Comparison of ENCODE assay signal across 23 cellular contexts in the genomic region with DNA sequence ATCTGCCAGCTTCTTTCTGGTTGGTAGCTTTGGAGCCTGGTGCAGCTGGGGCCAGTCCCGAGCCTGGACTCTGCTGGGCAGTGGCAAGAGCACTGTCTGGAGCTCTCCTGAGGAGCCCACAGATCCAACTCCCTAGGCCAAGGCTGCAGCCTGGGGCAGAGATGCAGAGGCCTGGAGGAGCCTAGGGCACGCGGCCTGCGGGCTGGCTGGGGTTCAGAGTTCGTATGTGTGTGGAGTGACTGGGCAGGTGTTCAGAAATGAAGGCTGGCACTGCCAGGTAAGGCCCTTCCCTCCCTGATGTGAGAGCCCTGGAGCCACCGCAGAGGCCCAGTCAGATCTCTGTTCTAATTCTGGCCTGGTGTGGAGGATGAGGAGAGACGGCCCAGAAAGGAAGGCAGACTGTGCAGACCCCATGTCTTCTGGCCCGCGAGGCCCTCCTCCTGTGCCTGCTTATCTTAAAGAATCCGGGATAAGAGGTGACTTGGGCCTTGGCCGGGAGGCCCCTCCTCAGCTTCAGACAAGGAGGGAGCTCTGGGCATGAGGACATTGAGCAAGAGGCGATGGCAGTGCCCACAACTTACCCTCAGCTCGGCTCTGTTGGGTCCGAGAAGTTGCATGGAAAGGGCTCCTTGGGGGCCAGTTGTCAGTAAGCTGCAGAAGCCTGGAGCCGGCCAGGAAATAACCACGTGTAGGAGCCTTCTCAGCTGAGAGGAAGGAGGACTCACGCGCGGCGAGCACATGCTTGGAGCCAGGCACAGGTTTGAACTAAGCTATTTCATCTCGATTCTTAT.
"Had no signal": no experiment of that assay in that cellular context is flagged by ENCODE, and none has a peak within 500 bp of the region (broad histone marks: within the 10 kb centered on the region; RNA-seq: fewer than 3 reads in every experiment).

No MANE protein-coding gene starts in this region.

- H3K9me3 Mint-ChIP-seq: effector memory CD8-positive, alpha-beta T cell; natural killer cell treated with Interleukin-12 subunit alpha and Interleukin-12 subunit beta and Interleukin-15 and Interleukin-18, amount 100 ng/mL, for 72 hours; neural crest cell; stimulated activated memory B cell treated with anti-CD40 and anti-IgM and Interleukin-4, amounts not matched to agents 10 μg/mL and 1 μg/mL and 100 μg/mL, for 72 hours had no signal

- H3K4me1 Mint-ChIP-seq: naive B cell; stimulated activated memory B cell treated with anti-CD40 and anti-IgM and Interleukin-4, amounts not matched to agents 10 μg/mL and 1 μg/mL and 100 μg/mL, for 72 hours had no signal

- H3K36me3 Mint-ChIP-seq: naive B cell; natural killer cell treated with Interleukin-12 subunit alpha and Interleukin-12 subunit beta and Interleukin-15 and Interleukin-18, amount 100 ng/mL, for 72 hours; stimulated activated memory B cell treated with anti-CD40 and anti-IgM and Interleukin-4, amounts not matched to agents 10 μg/mL and 1 μg/mL and 100 μg/mL, for 72 hours had no signal

- H3K27me3 ChIP-seq: hepatocyte, thyroid gland had no signal

- DNase-seq: caudate nucleus; cerebellar nuclear complex; cortex of kidney; effector memory CD8-positive, alpha-beta T cell; gastrocnemius medialis; heart left ventricle; left cardiac atrium; left ventricle myocardium inferior; lower lobe of right lung; mucosa of descending colon; naive B cell; sigmoid colon; spleen; stimulated activated CD4-positive, alpha-beta T cell treated with anti-CD3 and anti-CD28 coated beads, Interleukin-4, amount 100 ng/mL, for 4 hours; stimulated activated naive CD8-positive, alpha-beta T cell treated with anti-CD3 and anti-CD28 coated beads, Interleukin-15, Interleukin-2, amounts not matched to agents 100 U/mL and 50 U/mL, for 24 hours; thyroid gland; trophoblast cell had no signal

- H3K4me3 Mint-ChIP-seq: effector memory CD8-positive, alpha-beta T cell; natural killer cell treated with Interleukin-12 subunit alpha and Interleukin-12 subunit beta and Interleukin-15 and Interleukin-18, amount 100 ng/mL, for 72 hours; neural crest cell; stimulated activated memory B cell treated with anti-CD40 and anti-IgM and Interleukin-4, amounts not matched to agents 10 μg/mL and 1 μg/mL and 100 μg/mL, for 72 hours had no signal

- H3K4me3 ChIP-seq: gastrocnemius medialis, heart left ventricle, hepatocyte, left ventricle myocardium inferior, lower lobe of right lung, mucosa of descending colon, sigmoid colon, spleen, thyroid gland had no signal

- H3K36me3 ChIP-seq: gastrocnemius medialis, heart left ventricle, left ventricle myocardium inferior, lower lobe of right lung, sigmoid colon, spleen, thyroid gland had no signal

- H3K27ac Mint-ChIP-seq: effector memory CD8-positive, alpha-beta T cell; naive B cell; natural killer cell treated with Interleukin-12 subunit alpha and Interleukin-12 subunit beta and Interleukin-15 and Interleukin-18, amount 100 ng/mL, for 72 hours; progenitor cell of endocrine pancreas; stimulated activated memory B cell treated with anti-CD40 and anti-IgM and Interleukin-4, amounts not matched to agents 10 μg/mL and 1 μg/mL and 100 μg/mL, for 72 hours had no signal

- H3K4me1 ChIP-seq: gastrocnemius medialis, heart left ventricle, left ventricle myocardium inferior, lower lobe of right lung, parathyroid adenoma, sigmoid colon, spleen, thyroid gland had no signal

- H3K27ac ChIP-seq: gastrocnemius medialis, heart left ventricle, hepatocyte, left ventricle myocardium inferior, lower lobe of right lung, parathyroid adenoma, sigmoid colon, spleen, thyroid gland had no signal

- ATAC-seq: effector memory CD8-positive, alpha-beta T cell; gastrocnemius medialis; heart left ventricle; left cardiac atrium; lower lobe of right lung; mucosa of descending colon; stimulated activated memory B cell treated with anti-CD40 and anti-IgM and Interleukin-4, amounts not matched to agents 10 μg/mL and 1 μg/mL and 100 μg/mL, for 72 hours; stimulated activated naive CD8-positive, alpha-beta T cell treated with anti-CD3 and anti-CD28 coated beads, Interleukin-15, Interleukin-2, amounts not matched to agents 100 U/mL and 50 U/mL, for 24 hours had no signal

- H3K9me3 ChIP-seq: gastrocnemius medialis, heart left ventricle, left ventricle myocardium inferior, lower lobe of right lung, mucosa of descending colon, sigmoid colon, spleen, thyroid gland had no signal
